ENCODE assay signal across 9 cellular contexts in the genomic region with DNA sequence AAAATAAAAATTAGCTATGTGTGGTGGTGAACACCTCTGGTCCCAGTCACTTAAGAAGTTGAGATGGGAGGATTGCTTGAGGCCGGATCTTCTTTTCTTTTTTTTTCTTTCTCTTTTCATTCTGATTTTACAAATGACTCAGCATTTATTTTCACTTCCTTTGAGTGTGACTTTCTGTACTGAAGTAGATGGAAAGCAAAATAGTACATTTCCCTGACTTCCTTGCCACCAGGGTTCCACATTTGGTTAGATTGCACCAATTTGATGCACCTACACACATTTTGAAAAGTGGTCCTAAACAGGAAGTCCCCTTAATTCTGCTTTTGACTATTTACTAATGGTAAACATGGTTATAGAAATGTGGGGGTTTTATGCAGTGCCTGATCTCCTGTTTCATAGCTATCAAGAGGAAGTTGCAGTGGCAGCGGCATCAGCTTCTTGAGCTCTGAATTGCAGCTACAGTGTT. TPM values are rescaled to one million over a fixed set of nuclear protein-coding genes. Genes with fewer than 3 reads are reported as not detected.
DNase-seq lines count a peak whose midpoint lies in the region; ATAC-seq, FAIRE-seq and TF ChIP-seq lines count a peak whose summit lies in the region.
"Had no signal": no experiment of that assay in that cellular context is flagged by ENCODE, and none has a peak within 500 bp of the region (broad histone marks: within the 10 kb centered on the region; RNA-seq: fewer than 3 reads in every experiment).

No MANE protein-coding gene starts in this region.

- H2BK5ac ChIP-seq in neuronal stem cell (ENCODE audit: low read length) = no peak overlapping the region

- H3K27me3 ChIP-seq in SU-DHL-6 (ENCODE audit: low read length) = no peaks in the 10 kb centered on the region
- H3K27me3 ChIP-seq in neuronal stem cell (ENCODE audit: control insufficient read depth in 3 of 3, insufficient read depth in 3 of 3, low read depth in 1 of 3, low read length in 3 of 3) = peaks cover 0 to 35% (median 0%) of the 10 kb centered on the region in 3 experiments

- ATAC-seq in A549 = no peak
- peak; percentile 91 for ATAC-seq in GM18909 (IDR thresholded peaks at IDR 0.05; ENCODE audit: poor library complexity, unreplicated experiment)
- peak; percentile 90 for ATAC-seq in HG03060 (IDR thresholded peaks at IDR 0.05; ENCODE audit: low read depth, unreplicated experiment)

- H2BK12ac ChIP-seq in neuronal stem cell (ENCODE audit: low read length) = no peak overlapping the region

- no peak for TF ChIP-seq CTCF in A549 (IDR thresholded peaks at IDR 0.05)
- TF ChIP-seq CTCF in SU-DHL-6 (IDR thresholded peaks at IDR 0.05; ENCODE audit: insufficient read depth, low read length, poor library complexity, severe bottlenecking) = no peak

- no peak for FAIRE-seq in A549 (lab: Jason Lieb, UNC)
- FAIRE-seq: G401.6 had no signal

- no peaks in the 10 kb centered on the region for H3K9me3 ChIP-seq in A549
- no peaks in the 10 kb centered on the region for H3K9me3 ChIP-seq in SU-DHL-6 (ENCODE audit: insufficient read depth, low read length)
- no peaks in the 10 kb centered on the region for H3K9me3 ChIP-seq in neuronal stem cell (replicated peaks in 1 of 2; ENCODE audit: control insufficient read depth in 2 of 2, insufficient read depth in 1 of 2, low read depth in 1 of 2, low read length in 2 of 2)

- no peak overlapping the region for H4K8ac ChIP-seq in neuronal stem cell (ENCODE audit: low read depth, low read length)

- H3K9ac ChIP-seq in SU-DHL-6 (ENCODE audit: low read length) (peak overlapping the region; percentile 23), neuronal stem cell (ENCODE audit: low read depth, low read length, poor library complexity) (no peak overlapping the region)

- POLR2A ChIA-PET in A549 (lab: Yijun Ruan, JAX) = no interaction called here

- no peak overlapping the region for H3K18ac ChIP-seq in neuronal stem cell (ENCODE audit: low read length)

- H3F3A ChIP-seq in SU-DHL-6 (ENCODE audit: insufficient read depth) = 0 out of 2 replicates have a peak, but pooled peaks cover 5% of the 10 kb centered on the region

- no peak overlapping the region for H2AK5ac ChIP-seq in neuronal stem cell (ENCODE audit: low read depth, low read length)

- 0 out of 3 replicates have a peak, but pooled peaks cover 4% of the 10 kb centered on the region for H3K4me1 ChIP-seq in A549
- H3K4me1 ChIP-seq in neuronal stem cell (ENCODE audit: control insufficient read depth in 2 of 2, insufficient read depth in 1 of 2, low read depth in 1 of 2, low read length in 2 of 2) = no peaks in the 10 kb centered on the region

- DNase-seq in A549 (ENCODE audit: low read depth in 1 of 2, low spot score in 1 of 2) (no peak), neuronal stem cell (ENCODE audit: low spot score) (no peak), NCI-H2196 treated with DMSO at 0.1 percent for 48 hours (lab: John Stamatoyannopoulos, UW; ENCODE audit: unreplicated experiment) (no peak), NCI-H1105 (lab: John Stamatoyannopoulos, UW) (no peak), inferior parietal cortex (ENCODE audit: extremely low spot score) (no peak)

- H3K14ac ChIP-seq in neuronal stem cell (ENCODE audit: low read length) = no peak overlapping the region

- WGBS in A549 (ENCODE audit: missing lambda C conversion rate) = 88% methylated on average over 2 of the region's 2 CpGs
- WGBS in neuronal stem cell (ENCODE audit: extremely low coverage in 2 of 2, insufficient read length in 2 of 2, insufficient replicate concordance in 1 of 2), 2 donors = no CpG with 5 or more reads among the region's 2 CpGs

- H3K36me3 ChIP-seq in SU-DHL-6 (ENCODE audit: low read length) = no peaks in the 10 kb centered on the region
- H3K36me3 ChIP-seq in neuronal stem cell (replicated peaks in 1 of 2; ENCODE audit: control insufficient read depth in 2 of 2, insufficient read depth in 2 of 2, low read length in 2 of 2) = no peaks in the 10 kb centered on the region

- H3K4me3 ChIP-seq in A549 = no peak overlapping the region
- peak overlapping the region; percentile 7 for H3K4me3 ChIP-seq in SU-DHL-6 (ENCODE audit: insufficient read depth, low read length, poor library complexity, severe bottlenecking)
- no peak overlapping the region for H3K4me3 ChIP-seq in neuronal stem cell (ENCODE audit: low read length in 2 of 2)

- no peak for TF ChIP-seq POLR2A in A549 (IDR thresholded peaks at IDR 0.05; ENCODE audit: low read length)

- H3K23ac ChIP-seq in neuronal stem cell (ENCODE audit: low read depth, low read length, poor library complexity) = no peak overlapping the region

- H4K20me1 ChIP-seq in SU-DHL-6 (ENCODE audit: low read depth, low read length) = no peaks in the 10 kb centered on the region

- CTCF ChIA-PET in A549 (lab: Yijun Ruan, JAX) = interaction anchor here (1.4 kb wide), 1 partner anchor 355 kb away, joined by 3 read pairs; no protein-coding TSS in a partner anchor

- H4K91ac ChIP-seq in neuronal stem cell (ENCODE audit: low read depth, low read length, poor library complexity) = no peak overlapping the region

- no peaks in the 10 kb centered on the region for H3K79me2 ChIP-seq in SU-DHL-6 (ENCODE audit: insufficient read depth, low read length)

- no peak for TF ChIP-seq EP300 in A549 (IDR thresholded peaks at IDR 0.05)

- no peak overlapping the region for H2BK120ac ChIP-seq in neuronal stem cell (ENCODE audit: low read depth, low read length)

- H3K4me2 ChIP-seq in A549 = no peak overlapping the region
- H3K4me2 ChIP-seq in SU-DHL-6 (ENCODE audit: low read depth, low read length, poor library complexity, severe bottlenecking) = peak overlapping the region; percentile 60
- H3K4me2 ChIP-seq in neuronal stem cell (ENCODE audit: insufficient read depth, low read length, poor library complexity, severe bottlenecking) = no peak overlapping the region

- TF ChIP-seq RAD21 in A549 (conservative IDR thresholded peaks at IDR 0.05 in 1 of 2, IDR thresholded peaks at IDR 0.05 in 1 of 2) = no peak

- H3K4ac ChIP-seq in neuronal stem cell (ENCODE audit: low read length) = no peak overlapping the region

- no peaks in the 10 kb centered on the region for H3K9me2 ChIP-seq in SU-DHL-6 (replicated peaks; ENCODE audit: insufficient read depth, low read length)

- H3K79me1 ChIP-seq in neuronal stem cell (ENCODE audit: low read depth, low read length) = no peaks in the 10 kb centered on the region

- H2BK15ac ChIP-seq in neuronal stem cell (ENCODE audit: low read length) = no peak overlapping the region

- H2AFZ ChIP-seq in SU-DHL-6 (ENCODE audit: low read depth, low read length, severe bottlenecking) = peak overlapping the region; percentile 85
- peak overlapping the region; percentile 41 for H2AFZ ChIP-seq in neuronal stem cell (ENCODE audit: low read length)

- H3K27ac ChIP-seq in A549 (peak overlapping the region; percentile 12 to 45; a peak in 3 of 6 replicates), SU-DHL-6 (ENCODE audit: low read depth, low read length) (peak overlapping the region; percentile 54), neuronal stem cell (replicated peaks; ENCODE audit: low read length) (no peak overlapping the region)

TF ChIP-seq in A549, 52 proteins besides CTCF, POLR2A, EP300 and RAD21 (continues in another document):
- TF ChIP-seq SREBF2 (IDR thresholded peaks at IDR 0.05) = no peak
- no peak for TF ChIP-seq ZFP36 (IDR thresholded peaks at IDR 0.05; ENCODE audit: borderline replicate concordance, partially characterized antibody)
- no peak for TF ChIP-seq PHF8 (IDR thresholded peaks at IDR 0.05; ENCODE audit: borderline replicate concordance, low read depth)
- no peak for TF ChIP-seq HOXA7 (CRISPR knock-in tag; IDR thresholded peaks at IDR 0.05)
- TF ChIP-seq BHLHE40 (IDR thresholded peaks at IDR 0.05; ENCODE audit: low read depth, low read length) = no peak
- TF ChIP-seq MAFK (IDR thresholded peaks at IDR 0.05; ENCODE audit: partially characterized antibody) = peak; percentile 95
- TF ChIP-seq, protein P1, sequence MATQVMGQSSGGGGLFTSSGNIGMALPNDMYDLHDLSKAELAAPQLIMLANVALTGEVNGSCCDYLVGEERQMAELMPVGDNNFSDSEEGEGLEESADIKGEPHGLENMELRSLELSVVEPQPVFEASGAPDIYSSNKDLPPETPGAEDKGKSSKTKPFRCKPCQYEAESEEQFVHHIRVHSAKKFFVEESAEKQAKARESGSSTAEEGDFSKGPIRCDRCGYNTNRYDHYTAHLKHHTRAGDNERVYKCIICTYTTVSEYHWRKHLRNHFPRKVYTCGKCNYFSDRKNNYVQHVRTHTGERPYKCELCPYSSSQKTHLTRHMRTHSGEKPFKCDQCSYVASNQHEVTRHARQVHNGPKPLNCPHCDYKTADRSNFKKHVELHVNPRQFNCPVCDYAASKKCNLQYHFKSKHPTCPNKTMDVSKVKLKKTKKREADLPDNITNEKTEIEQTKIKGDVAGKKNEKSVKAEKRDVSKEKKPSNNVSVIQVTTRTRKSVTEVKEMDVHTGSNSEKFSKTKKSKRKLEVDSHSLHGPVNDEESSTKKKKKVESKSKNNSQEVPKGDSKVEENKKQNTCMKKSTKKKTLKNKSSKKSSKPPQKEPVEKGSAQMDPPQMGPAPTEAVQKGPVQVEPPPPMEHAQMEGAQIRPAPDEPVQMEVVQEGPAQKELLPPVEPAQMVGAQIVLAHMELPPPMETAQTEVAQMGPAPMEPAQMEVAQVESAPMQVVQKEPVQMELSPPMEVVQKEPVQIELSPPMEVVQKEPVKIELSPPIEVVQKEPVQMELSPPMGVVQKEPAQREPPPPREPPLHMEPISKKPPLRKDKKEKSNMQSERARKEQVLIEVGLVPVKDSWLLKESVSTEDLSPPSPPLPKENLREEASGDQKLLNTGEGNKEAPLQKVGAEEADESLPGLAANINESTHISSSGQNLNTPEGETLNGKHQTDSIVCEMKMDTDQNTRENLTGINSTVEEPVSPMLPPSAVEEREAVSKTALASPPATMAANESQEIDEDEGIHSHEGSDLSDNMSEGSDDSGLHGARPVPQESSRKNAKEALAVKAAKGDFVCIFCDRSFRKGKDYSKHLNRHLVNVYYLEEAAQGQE (IDR thresholded peaks at IDR 0.05) = no peak

RNA-seq across cellular contexts. Expression of a gene that starts 13.0 kb away (rescaled TPM):
- polyA plus RNA-seq in A549 (2011; rRNA removed) (13.1 and 17.8 TPM in 2 replicates), A549 (2017; fragmentation: RNase III; extraction: RNeasy Plus Mini Kit Qiagen cat#74134 plus additional on column Dnase treatment) (10.5 to 12.3 TPM (median 12.2 TPM) in 3 replicates)
- 4.2 and 4.7 TPM in 2 replicates for polyA plus RNA-seq in A549 (2012; cell fraction: cytosol; rRNA removed)
- polyA plus RNA-seq in A549 (2012; cell fraction: nucleus; rRNA removed) = 10.8 and 12.5 TPM in 2 replicates
- 11.3 and 14.6 TPM in 2 replicates for polyA minus RNA-seq in A549 (2011; rRNA and poly(A)+ RNA removed)
- polyA plus RNA-seq in neuronal stem cell (2013, experiment 1 of 2) = 3.5 TPM
- 3.6 TPM for polyA plus RNA-seq in neuronal stem cell (2013, experiment 2 of 2)

RNA-seq across cellular contexts. Expression of a gene that starts 35.3 kb away (rescaled TPM):
- polyA plus RNA-seq in A549 (2011; rRNA removed) (not detected in 2 replicates), A549 (2017; fragmentation: RNase III; extraction: RNeasy Plus Mini Kit Qiagen cat#74134 plus additional on column Dnase treatment) (not detected in 3 replicates)
- not detected in 2 replicates for polyA plus RNA-seq in A549 (2012; cell fraction: cytosol; rRNA removed)
- not detected in 2 replicates for polyA plus RNA-seq in A549 (2012; cell fraction: nucleus; rRNA removed)
- not detected in 2 replicates for polyA minus RNA-seq in A549 (2011; rRNA and poly(A)+ RNA removed)
- 0.10 TPM for polyA plus RNA-seq in neuronal stem cell (2013, experiment 1 of 2)
- 0.12 TPM for polyA plus RNA-seq in neuronal stem cell (2013, experiment 2 of 2)

Comparison
In these comparisons a context has a peak if more than half of its experiments do, and no peak if none do; other contexts are left out.
1. ATAC-seq: peak in GM18909 (single experiment) and HG03060 (single experiment); none in A549 (0 of 2).